ENCODE assay signal across 19 cellular contexts in genomic region chr1:185823471-185823870, GRCh38.
DNase-seq lines count a peak whose midpoint lies in the region; ATAC-seq and TF ChIP-seq lines count a peak whose summit lies in the region.
"Had no signal": no experiment of that assay in that cellular context is flagged by ENCODE, and none has a peak within 500 bp of the region (broad histone marks: within the 10 kb centered on the region; RNA-seq: fewer than 3 reads in every experiment).

No MANE protein-coding gene starts in this region.

- no peak for TF ChIP-seq POLR2A in body of pancreas (IDR thresholded peaks at IDR 0.05)

- H3K4me1 ChIP-seq in body of pancreas = no peaks in the 10 kb centered on the region
- H3K4me1 ChIP-seq: BLaER1 had no signal

- peak; percentile 5 for DNase-seq in NCI-H2171 treated with DMSO at 0.1 percent for 48 hours (lab: John Stamatoyannopoulos, UW)
- no peak for DNase-seq in NCI-H2171 (lab: John Stamatoyannopoulos, UW)
- peak; percentile 17 for DNase-seq in brain pericyte (ENCODE audit: low read depth, low spot score)
- DNase-seq in glomerular visceral epithelial cell (ENCODE audit: extremely low spot score) = peak; percentile 13
- DNase-seq in activated T-cell treated with anti-CD3 and anti-CD28 coated beads, Interleukin-2, amount 50 U/mL, for 1 hour = no peak
- DNase-seq in body of pancreas = no peak
- no peak for DNase-seq in NCI-H1436 (lab: John Stamatoyannopoulos, UW)
- DNase-seq in activated T-cell treated with anti-CD3 and anti-CD28 coated beads, Interleukin-2, amount 50 U/mL, for 72 hours = no peak
- DNase-seq: central memory CD4-positive, alpha-beta T cell; mammary epithelial cell; naive B cell; ovary; trophoblast cell had no signal

- H3K27ac Mint-ChIP-seq in activated T-cell treated with anti-CD3 and anti-CD28 coated beads, Interleukin-2, amount 50 U/mL, for 72 hours = no peak overlapping the region
- H3K27ac Mint-ChIP-seq: activated naive CD8-positive, alpha-beta T cell; naive B cell; stimulated activated naive CD8-positive, alpha-beta T cell treated with anti-CD3 and anti-CD28 coated beads, Interleukin-15, Interleukin-2, amounts not matched to agents 100 ng/mL and 50 ng/mL, for 24 hours; T-helper 2 cell treated with Interferon-gamma antibody and Interleukin-4, amounts not matched to agents 5 μg/mL and 100 μg/mL, for 36 hours had no signal

- H3K27me3 Mint-ChIP-seq in activated T-cell treated with anti-CD3 and anti-CD28 coated beads, Interleukin-2, amount 50 U/mL, for 72 hours (ENCODE audit: low read depth) = peaks cover 6% of the 10 kb centered on the region

- H3K4me3 Mint-ChIP-seq in activated T-cell treated with anti-CD3 and anti-CD28 coated beads, Interleukin-2, amount 50 U/mL, for 72 hours = no peak overlapping the region
- H3K4me3 Mint-ChIP-seq: activated naive CD8-positive, alpha-beta T cell; naive B cell; stimulated activated naive CD8-positive, alpha-beta T cell treated with anti-CD3 and anti-CD28 coated beads, Interleukin-15, Interleukin-2, amounts not matched to agents 100 ng/mL and 50 ng/mL, for 24 hours; T-helper 2 cell treated with Interferon-gamma antibody and Interleukin-4, amounts not matched to agents 5 μg/mL and 100 μg/mL, for 36 hours had no signal

- H3K9me3 ChIP-seq in body of pancreas = no peaks in the 10 kb centered on the region
- H3K9me3 ChIP-seq: BLaER1, ovary had no signal

- no peaks in the 10 kb centered on the region for H3K9me3 Mint-ChIP-seq in activated T-cell treated with anti-CD3 and anti-CD28 coated beads, Interleukin-2, amount 50 U/mL, for 72 hours
- H3K9me3 Mint-ChIP-seq: naive B cell; stimulated activated naive CD8-positive, alpha-beta T cell treated with anti-CD3 and anti-CD28 coated beads, Interleukin-15, Interleukin-2, amounts not matched to agents 100 ng/mL and 50 ng/mL, for 24 hours; T-helper 2 cell treated with Interferon-gamma antibody and Interleukin-4, amounts not matched to agents 5 μg/mL and 100 μg/mL, for 36 hours had no signal

- H3K4me3 ChIP-seq in body of pancreas = no peak overlapping the region
- H3K4me3 ChIP-seq: BLaER1, ovary had no signal

- H3K27me3 ChIP-seq in body of pancreas = no peaks in the 10 kb centered on the region
- H3K27me3 ChIP-seq: BLaER1, ovary had no signal

- intact Hi-C loops in body of pancreas (cut with DNase I) = no loop called here

- no peak for ATAC-seq in body of pancreas
- ATAC-seq in activated T-cell treated with anti-CD3 and anti-CD28 coated beads, Interleukin-2, amount 50 U/mL, for 72 hours (replicated peaks in 1 of 2) = no peak
- ATAC-seq: esophagus mucosa had no signal

- no peaks in the 10 kb centered on the region for H3K36me3 ChIP-seq in body of pancreas (replicated peaks in 1 of 2; ENCODE audit: insufficient read depth in 1 of 2, low read depth in 2 of 2)
- H3K36me3 ChIP-seq: BLaER1, ovary had no signal

- H3K36me3 Mint-ChIP-seq in activated T-cell treated with anti-CD3 and anti-CD28 coated beads, Interleukin-2, amount 50 U/mL, for 72 hours (ENCODE audit: insufficient read depth in 2 of 2) = no peaks in the 10 kb centered on the region
- H3K36me3 Mint-ChIP-seq: activated naive CD8-positive, alpha-beta T cell; naive B cell had no signal

- no peak overlapping the region for H3K27ac ChIP-seq in body of pancreas
- H3K27ac ChIP-seq: 22Rv1, BLaER1, ovary had no signal

- no peaks in the 10 kb centered on the region for H3K4me1 Mint-ChIP-seq in activated T-cell treated with anti-CD3 and anti-CD28 coated beads, Interleukin-2, amount 50 U/mL, for 72 hours (ENCODE audit: low read depth)
- H3K4me1 Mint-ChIP-seq: naive B cell had no signal

- no peak for TF ChIP-seq CTCF in body of pancreas (IDR thresholded peaks at IDR 0.05)

- WGBS in body of pancreas, 2 donors = 84 to 87% methylated on average over 2 of the region's 2 CpGs

Comparison
In these comparisons a context has a peak if more than half of its experiments do, and no peak if none do; other contexts are left out.
1. DNase-seq: peak in NCI-H2171 treated with DMSO at 0.1 percent for 48 hours (single experiment), brain pericyte (single experiment) and glomerular visceral epithelial cell (single experiment); none in NCI-H2171 (single experiment), activated T-cell treated with anti-CD3 and anti-CD28 coated beads, Interleukin-2, amount 50 U/mL, for 1 hour (single experiment), body of pancreas (0 of 4), NCI-H1436 (single experiment) and activated T-cell treated with anti-CD3 and anti-CD28 coated beads, Interleukin-2, amount 50 U/mL, for 72 hours (0 of 2).